Comparison of ENCODE assay signal across 8 cellular contexts in genomic region chr6:87155272-87155919, GRCh38. TPM values are rescaled to one million over a fixed set of nuclear protein-coding genes. Genes with fewer than 3 reads are reported as not detected.
A peak's percentile ranks its signal among the peaks of the same experiment; 100 is the strongest.
DNase-seq lines count a peak whose midpoint lies in the region; ATAC-seq and TF ChIP-seq lines count a peak whose summit lies in the region.

Gene ZNF292 (plus strand): TSS chr6:87155565. CDS start chr6:87155592, 27 bp downstream.

- peaks cover 66% of the 10 kb centered on the region for H3K79me2 ChIP-seq in DND-41 (ENCODE audit: insufficient read depth, low read length)
- peaks cover 63% of the 10 kb centered on the region for H3K79me2 ChIP-seq in GM23248 (ENCODE audit: insufficient read depth)
- peaks cover 59% of the 10 kb centered on the region for H3K79me2 ChIP-seq in fibroblast of lung (ENCODE audit: control insufficient read depth, insufficient read depth, low read length)

- H2AFZ ChIP-seq in DND-41 (ENCODE audit: low read depth, low read length) (peak within 1 kb of the TSS; percentile 99), GM23248 (peak within 1 kb of the TSS; percentile 93), fibroblast of lung (ENCODE audit: low read length) (peak within 1 kb of the TSS; percentile 96)

- peak within 1 kb of the TSS; percentile 90 to 99 (median 95) for H3K4me3 Mint-ChIP-seq in naive thymus-derived CD8-positive, alpha-beta T cell

- H3K9me2 ChIP-seq in GM23248 (ENCODE audit: insufficient read depth), result no peaks in the 10 kb centered on the region

- H3F3A ChIP-seq in GM23248 (ENCODE audit: insufficient read depth), result peaks cover 37% of the 10 kb centered on the region

- peak within 1 kb of the TSS; percentile 75 for H3K4me2 ChIP-seq in DND-41 (ENCODE audit: insufficient read depth, low read length)
- H3K4me2 ChIP-seq in GM23248 (ENCODE audit: unreplicated experiment), result peak within 1 kb of the TSS; percentile 89
- H3K4me2 ChIP-seq in fibroblast of lung (ENCODE audit: extremely low read depth, insufficient read depth, low read length), result peak within 1 kb of the TSS; percentile 68

- in situ Hi-C loops in GM23248 (cut with MboI), result no loop called here

- H3K9me3 ChIP-seq in DND-41 (ENCODE audit: insufficient read depth, low read length, severe bottlenecking) (no peaks in the 10 kb centered on the region), GM23248 (ENCODE audit: low read depth) (no peaks in the 10 kb centered on the region), fibroblast of lung (ENCODE audit: control insufficient read depth, insufficient read depth, low read depth, low read length) (no peaks in the 10 kb centered on the region)

- 1% methylated on average over 52 to 66 of the region's 69 CpGs for WGBS in GM23248 (ENCODE audit: low coverage in 1 of 2, low lambda C conversion rate in 2 of 2, missing lambda C conversion rate in 2 of 2), 2 experiments

- H4K20me1 ChIP-seq in DND-41 (ENCODE audit: insufficient read depth, low read length) (peaks cover 38% of the 10 kb centered on the region), GM23248 (ENCODE audit: insufficient read depth) (peaks cover 19% of the 10 kb centered on the region; the same call in 1 of the 2 replicates), fibroblast of lung (ENCODE audit: control insufficient read depth, extremely low read depth, insufficient read depth, low read length) (no peaks in the 10 kb centered on the region)

- H3K27me3 Mint-ChIP-seq in naive thymus-derived CD8-positive, alpha-beta T cell, result no peaks in the 10 kb centered on the region

- peak within 1 kb of the TSS; percentile 93 to 99 (median 96) for H3K27ac Mint-ChIP-seq in naive thymus-derived CD8-positive, alpha-beta T cell

- H3K4me1 ChIP-seq in DND-41 (ENCODE audit: insufficient read depth, low read length) (peaks cover 42% of the 10 kb centered on the region), GM23248 (ENCODE audit: insufficient read depth) (peaks cover 38% of the 10 kb centered on the region), fibroblast of lung (ENCODE audit: control insufficient read depth, extremely low read depth, insufficient read depth, low read length) (peaks cover 15% of the 10 kb centered on the region)

- peak within 1 kb of the TSS; percentile 79 for H3K9ac ChIP-seq in DND-41 (ENCODE audit: low read depth, low read length)
- peak within 1 kb of the TSS; percentile 88 for H3K9ac ChIP-seq in GM23248
- H3K9ac ChIP-seq in fibroblast of lung (ENCODE audit: insufficient read depth, low read length), result peak within 1 kb of the TSS; percentile 83

- H3K4me1 Mint-ChIP-seq in naive thymus-derived CD8-positive, alpha-beta T cell, result peaks cover 22 to 69% (median 55%) of the 10 kb centered on the region in 4 donors

- peaks cover 9% of the 10 kb centered on the region; the same call in 1 of the 2 replicates for H3K36me3 ChIP-seq in DND-41 (ENCODE audit: insufficient read depth, low read length)
- 0 out of 2 replicates have a peak, but pooled peaks cover 3% of the 10 kb centered on the region for H3K36me3 ChIP-seq in GM23248 (ENCODE audit: low read depth)
- H3K36me3 ChIP-seq in fibroblast of lung (ENCODE audit: control insufficient read depth, insufficient read depth, low read length), result no peaks in the 10 kb centered on the region

- H3K4me3 ChIP-seq in DND-41 (ENCODE audit: low read depth in 1 of 2, low read length in 2 of 2) (peak within 1 kb of the TSS; percentile 57 to 83), GM23248 (peak within 1 kb of the TSS; percentile 84), fibroblast of lung (replicated peaks in 1 of 4; ENCODE audit: control extremely low read depth in 1 of 4, insufficient read depth in 1 of 4, low read depth in 3 of 4, low read length in 4 of 4) (peak within 1 kb of the TSS; percentile 71 to 95 (median 76))

- POLR2A ChIA-PET in naive thymus-derived CD8-positive, alpha-beta T cell (lab: Charles Lee), result interaction anchor here (0.6 to 1.6 kb wide), 6 partner anchors 16 to 1924 kb away, joined by 3 to 7 read pairs (median 4); partner anchors contain the start of genes ORC3 and RARS2

- DNase-seq in DND-41, result peak; percentile 97
- peak; percentile 99 for DNase-seq in GM23248
- peak; percentile 94 to 96 for DNase-seq in Kasumi-1 (lab: John Stamatoyannopoulos, UW)
- peak; percentile 95 for DNase-seq in RPMI8226
- peak; percentile 87 to 90 for DNase-seq in activated T-helper 1 cell treated with anti-CD3 and anti-CD28 coated beads, Interleukin-2, amount 50 U/mL, for 16 hours (ENCODE audit: low read depth in 1 of 2, low spot score in 1 of 2)
- DNase-seq in fibroblast of lung (ENCODE audit: low read depth in 2 of 2), result peak; percentile 97
- peak; percentile 84 to 97 (median 93) for DNase-seq in naive thymus-derived CD8-positive, alpha-beta T cell
- DNase-seq in stimulated activated naive CD4-positive, alpha-beta T cell (lab: John Stamatoyannopoulos, UW), result peak; percentile 87 to 93 (median 90)

- H3K27me3 ChIP-seq in DND-41 (ENCODE audit: insufficient read depth, low read length, poor library complexity), result no peaks in the 10 kb centered on the region
- no peaks in the 10 kb centered on the region for H3K27me3 ChIP-seq in GM23248 (replicated peaks; ENCODE audit: insufficient read depth)
- H3K27me3 ChIP-seq in fibroblast of lung (ENCODE audit: control insufficient read depth, insufficient read depth, low read length), result no peaks in the 10 kb centered on the region

- H3K36me3 Mint-ChIP-seq in naive thymus-derived CD8-positive, alpha-beta T cell, result peaks cover 0 to 9% (median 0%) of the 10 kb centered on the region in 3 donors

- H3K27ac ChIP-seq in DND-41 (ENCODE audit: low read length), result peak within 1 kb of the TSS; percentile 99
- H3K27ac ChIP-seq in GM23248, result peak within 1 kb of the TSS; percentile 93
- peak within 1 kb of the TSS; percentile 93 for H3K27ac ChIP-seq in fibroblast of lung (ENCODE audit: insufficient read depth, low read length)

- ATAC-seq in DND-41 (ENCODE audit: insufficient read depth, low read depth), result peak; percentile 84
- peak; percentile 71 to 81 for ATAC-seq in naive thymus-derived CD8-positive, alpha-beta T cell

- no peak for TF ChIP-seq CTCF in DND-41 (IDR thresholded peaks at IDR 0.05; ENCODE audit: borderline replicate concordance, extremely low read depth, low read length, poor library complexity, severe bottlenecking)
- TF ChIP-seq CTCF in fibroblast of lung (conservative IDR thresholded peaks at IDR 0.05 in 1 of 2, IDR thresholded peaks at IDR 0.05 in 1 of 2; ENCODE audit: low read depth in 1 of 2, low read length in 2 of 2), result no peak

- H3K9me3 Mint-ChIP-seq in naive thymus-derived CD8-positive, alpha-beta T cell, result no peaks in the 10 kb centered on the region

RNA-seq across cellular contexts. Expression of gene ZNF292, which starts in this region (rescaled TPM):
- 14.1 and 31.5 TPM in 2 replicates for total RNA-seq in GM23248 (2014; rRNA removed; shearing (Covaris generic))
- polyA plus RNA-seq in GM23248 (2016; fragmentation: Nextera tagmentation; extraction: Ambion mirVana) (17.9 and 21.7 TPM in 2 replicates), fibroblast of lung (7.3 and 14.3 TPM in 2 replicates)
- 22.6 and 23.6 TPM in 2 replicates for total RNA-seq in fibroblast of lung
- polyA plus RNA-seq in fibroblast of lung (2012), result 4.1 and 8.6 TPM in 2 replicates
- polyA minus RNA-seq in fibroblast of lung (ENCODE audit: low replicate concordance), result 0.59 and 6.2 TPM in 2 replicates
- 10 to 100 TPM; 74.0 to 87.7 TPM for total RNA-seq in naive thymus-derived CD8-positive, alpha-beta T cell
- 10 to 100 TPM; 22.4 to 24.0 (median 23.3) TPM for polyA plus RNA-seq in naive thymus-derived CD8-positive, alpha-beta T cell

Comparison
In these comparisons a context has a peak if more than half of its experiments do, and no peak if none do; other contexts are left out.
1. Peak in every context shown above with its lines: DNase-seq, ATAC-seq, H3K4me3 ChIP-seq and H3K27ac ChIP-seq.